In the genomic region with DNA sequence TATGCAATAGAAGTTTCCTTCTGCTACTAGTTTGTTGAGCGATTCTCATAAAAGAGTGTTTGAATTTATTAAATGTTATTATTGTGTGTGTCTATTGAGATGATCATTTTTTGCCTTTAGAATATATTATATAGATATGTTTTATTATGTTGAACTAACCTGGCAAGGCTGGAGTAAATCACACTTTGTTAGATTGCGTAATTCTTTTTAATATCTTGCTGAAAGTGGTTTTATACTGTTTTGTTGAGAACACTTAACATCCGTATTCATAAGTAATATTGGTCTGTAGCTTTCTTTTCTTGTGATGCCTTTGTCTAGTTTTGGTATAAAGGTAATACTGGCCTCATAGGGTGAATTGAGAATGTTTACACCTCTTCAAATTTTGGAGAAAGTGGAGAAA, we compare ENCODE assay signal across 10 cellular contexts.
"Had no signal": no experiment of that assay in that cellular context is flagged by ENCODE, and none has a peak within 500 bp of the region (broad histone marks: within the 10 kb centered on the region; RNA-seq: fewer than 3 reads in every experiment).

No MANE protein-coding gene starts in this region.

- FAIRE-seq: H54, HepG2 had no signal

- DNase-seq: GM23248, GOT3, H9, HCEC 1CT, HFFc6, Karpas-422, KBM-7 had no signal

- H3K4me3 ChIP-seq: GM23248 had no signal

- H3K27ac ChIP-seq: GM23248, KMS-11 had no signal
